27 cellular contexts compared by ENCODE assay signal in genomic region chr22:49426098-49426497, GRCh38.
"Had no signal": no experiment of that assay in that cellular context is flagged by ENCODE, and none has a peak within 500 bp of the region (broad histone marks: within the 10 kb centered on the region; RNA-seq: fewer than 3 reads in every experiment).

No MANE protein-coding gene starts in this region.

- H3K36me3 Mint-ChIP-seq: activated CD4-positive, alpha-beta memory T cell treated with anti-CD3 and anti-CD28 coated beads for 36 hours; activated naive CD4-positive, alpha-beta T cell treated with anti-CD3 and anti-CD28 coated beads, Interleukin-2, amount 50 U/mL, for 72 hours; natural killer cell; neural progenitor cell; stimulated activated memory B cell treated with anti-CD40 and anti-IgM and Interleukin-4, amounts not matched to agents 10 μg/mL and 1 μg/mL and 100 μg/mL, for 72 hours had no signal

- H3K4me1 ChIP-seq: breast epithelium, esophagus squamous epithelium, heart right ventricle, left ventricle myocardium inferior, right lobe of liver, tibial nerve had no signal

- H3K4me1 Mint-ChIP-seq: activated T-helper 17 cell treated with anti-CD3 and anti-CD28 coated beads, Interleukin-2, amount 50 U/mL, for 72 hours; central memory CD8-positive, alpha-beta T cell; natural killer cell; stimulated activated memory B cell treated with anti-CD40 and anti-IgM and Interleukin-4, amounts not matched to agents 10 μg/mL and 1 μg/mL and 100 μg/mL, for 72 hours; stimulated activated naive CD8-positive, alpha-beta T cell treated with anti-CD3 and anti-CD28 coated beads, Interleukin-15, amount 100 ng/mL, for 72 hours had no signal

- DNase-seq: activated CD4-positive, alpha-beta memory T cell treated with anti-CD3 and anti-CD28 coated beads for 36 hours; activated CD4-positive, alpha-beta T cell treated with anti-CD3 and anti-CD28 coated beads for 48 hours; activated naive CD4-positive, alpha-beta T cell; activated T-cell treated with anti-CD3 and anti-CD28 coated beads, Interleukin-2, amount 50 U/mL, for 4 hours; effector CD4-positive, alpha-beta T cell; esophagus squamous epithelium; foreskin melanocyte; heart right ventricle; kidney glomerular epithelial cell; left ventricle myocardium inferior; mesendoderm; natural killer cell; stimulated activated CD4-positive, alpha-beta T cell treated with anti-CD3 and anti-CD28 coated beads, Interleukin-4, amount 100 ng/mL, for 1 hour; stimulated activated CD8-positive, alpha-beta memory T cell treated with anti-CD3 and anti-CD28 coated beads, Interleukin-4, amount 100 ng/mL, for 48 hours; stimulated activated naive CD8-positive, alpha-beta T cell treated with anti-CD3 and anti-CD28 coated beads, Interleukin-15, amount 100 ng/mL, for 72 hours had no signal

- H3K27me3 Mint-ChIP-seq: activated T-helper 17 cell treated with anti-CD3 and anti-CD28 coated beads, Interleukin-2, amount 50 U/mL, for 72 hours; stimulated activated memory B cell treated with anti-CD40 and anti-IgM and Interleukin-4, amounts not matched to agents 10 μg/mL and 1 μg/mL and 100 μg/mL, for 72 hours had no signal

- H2AFZ ChIP-seq: neural progenitor cell had no signal

- ATAC-seq: activated naive CD4-positive, alpha-beta T cell treated with anti-CD3 and anti-CD28 coated beads, Interleukin-2, amount 50 U/mL, for 72 hours; activated T-cell treated with anti-CD3 and anti-CD28 coated beads, Interleukin-2, amount 50 U/mL, for 4 hours; activated T-helper 17 cell treated with anti-CD3 and anti-CD28 coated beads, Interleukin-2, amount 50 U/mL, for 72 hours; heart right ventricle; right lobe of liver; stimulated activated memory B cell treated with anti-CD40 and anti-IgM and Interleukin-4, amounts not matched to agents 10 μg/mL and 1 μg/mL and 100 μg/mL, for 72 hours; stimulated activated naive CD8-positive, alpha-beta T cell treated with anti-CD3 and anti-CD28 coated beads, Interleukin-15, amount 100 ng/mL, for 72 hours had no signal

- H3K27me3 ChIP-seq: neural progenitor cell, right lobe of liver, tibial nerve had no signal

- H3K36me3 ChIP-seq: breast epithelium, esophagus squamous epithelium, heart right ventricle, left ventricle myocardium inferior, neural progenitor cell, right lobe of liver, tibial nerve had no signal

- H3K9me3 Mint-ChIP-seq: central memory CD8-positive, alpha-beta T cell; dendritic cell treated with granulocyte-macrophage colony-stimulating factor and Interleukin-4, amounts not matched to agents 40 ng/mL and 50 ng/mL, for 4 days; natural killer cell; neural progenitor cell had no signal

- H3K4me3 Mint-ChIP-seq: activated CD4-positive, alpha-beta memory T cell treated with anti-CD3 and anti-CD28 coated beads for 36 hours; activated T-cell treated with anti-CD3 and anti-CD28 coated beads, Interleukin-2, amount 50 U/mL, for 4 hours; activated T-helper 17 cell treated with anti-CD3 and anti-CD28 coated beads, Interleukin-2, amount 50 U/mL, for 72 hours; central memory CD8-positive, alpha-beta T cell; dendritic cell treated with granulocyte-macrophage colony-stimulating factor and Interleukin-4, amounts not matched to agents 40 ng/mL and 50 ng/mL, for 4 days; natural killer cell; neural progenitor cell; stimulated activated memory B cell treated with anti-CD40 and anti-IgM and Interleukin-4, amounts not matched to agents 10 μg/mL and 1 μg/mL and 100 μg/mL, for 72 hours; stimulated activated naive CD8-positive, alpha-beta T cell treated with anti-CD3 and anti-CD28 coated beads, Interleukin-15, amount 100 ng/mL, for 72 hours had no signal

- H3K9me3 ChIP-seq: esophagus squamous epithelium, right lobe of liver had no signal

- H3K9ac ChIP-seq: neural progenitor cell had no signal

- H3K4me3 ChIP-seq: breast epithelium, esophagus squamous epithelium, heart right ventricle, left ventricle myocardium inferior, lung, neural progenitor cell, right lobe of liver, tibial nerve had no signal

- H3K27ac Mint-ChIP-seq: activated CD4-positive, alpha-beta memory T cell treated with anti-CD3 and anti-CD28 coated beads for 36 hours; activated naive CD4-positive, alpha-beta T cell treated with anti-CD3 and anti-CD28 coated beads, Interleukin-2, amount 50 U/mL, for 72 hours; activated T-helper 17 cell treated with anti-CD3 and anti-CD28 coated beads, Interleukin-2, amount 50 U/mL, for 72 hours; dendritic cell treated with granulocyte-macrophage colony-stimulating factor and Interleukin-4, amounts not matched to agents 40 ng/mL and 50 ng/mL, for 4 days; natural killer cell; neural progenitor cell; stimulated activated memory B cell treated with anti-CD40 and anti-IgM and Interleukin-4, amounts not matched to agents 10 μg/mL and 1 μg/mL and 100 μg/mL, for 72 hours; stimulated activated naive CD8-positive, alpha-beta T cell treated with anti-CD3 and anti-CD28 coated beads, Interleukin-15, amount 100 ng/mL, for 72 hours had no signal

- H3K4me2 ChIP-seq: neural progenitor cell had no signal

- H3K27ac ChIP-seq: breast epithelium, epithelial cell of prostate, esophagus squamous epithelium, heart right ventricle, left ventricle myocardium inferior, neural progenitor cell, right lobe of liver, tibial nerve, VCaP had no signal
